34 cellular contexts compared by ENCODE assay signal in genomic region chr12:121000530-121000929, GRCh38. TPM values are rescaled to one million over a fixed set of nuclear protein-coding genes. Genes with fewer than 3 reads are reported as not detected.
"Had no signal": no experiment of that assay in that cellular context is flagged by ENCODE, and none has a peak within 500 bp of the region (broad histone marks: within the 10 kb centered on the region; RNA-seq: fewer than 3 reads in every experiment).

No MANE protein-coding gene starts in this region.

- H3K9ac ChIP-seq: neural progenitor cell, parathyroid adenoma had no signal

- H3K4me1 ChIP-seq: foreskin keratinocyte, left lung, neural progenitor cell, parathyroid adenoma, psoas muscle, sigmoid colon had no signal

- H3K27me3 ChIP-seq: foreskin keratinocyte, neural progenitor cell, thyroid gland had no signal

- H3K4me2 ChIP-seq: neural progenitor cell had no signal

- H3K9me3 Mint-ChIP-seq: nephron, neural progenitor cell, type B pancreatic cell had no signal

- H3K27ac Mint-ChIP-seq: naive thymus-derived CD4-positive, alpha-beta T cell; neural progenitor cell; type B pancreatic cell had no signal

- ATAC-seq: foreskin keratinocyte; left lung; naive thymus-derived CD4-positive, alpha-beta T cell had no signal

- H2AFZ ChIP-seq: neural progenitor cell, parathyroid adenoma had no signal

- H3K79me2 ChIP-seq: parathyroid adenoma had no signal

- H3K4me3 Mint-ChIP-seq: naive thymus-derived CD4-positive, alpha-beta T cell; nephron; neural progenitor cell; stimulated activated naive CD8-positive, alpha-beta T cell treated with anti-CD3 and anti-CD28 coated beads, Interleukin-15, amount 100 ng/mL, for 72 hours; type B pancreatic cell had no signal

- FAIRE-seq: endothelial cell of umbilical vein, islet of Langerhans had no signal

- H3K36me3 ChIP-seq: neural progenitor cell had no signal

- H3K4me3 ChIP-seq: coronary artery, esophagus muscularis mucosa, heart right ventricle, left lung, neural progenitor cell, psoas muscle, sigmoid colon, thyroid gland had no signal

- H3K9me3 ChIP-seq: esophagus muscularis mucosa, heart right ventricle, left lung, psoas muscle, sigmoid colon, thyroid gland had no signal

- DNase-seq: dermis blood vessel endothelial cell; effector memory CD4-positive, alpha-beta T cell; foreskin keratinocyte; glutamatergic neuron; heart right ventricle; hippocampal formation; left cardiac atrium; left lung; mammary epithelial cell; mesendoderm; midbrain; naive thymus-derived CD4-positive, alpha-beta T cell; psoas muscle; sigmoid colon; stimulated activated CD4-positive, alpha-beta T cell treated with anti-CD3 and anti-CD28 coated beads, Interleukin-2, amount 100 ng/mL, for 48 hours; stimulated activated CD8-positive, alpha-beta memory T cell treated with anti-CD3 and anti-CD28 coated beads, Interleukin-4, amount 100 ng/mL, for 48 hours; stimulated activated naive CD4-positive, alpha-beta T cell; stimulated activated naive CD8-positive, alpha-beta T cell treated with anti-CD3 and anti-CD28 coated beads, Interleukin-15, amount 100 ng/mL, for 72 hours; thyroid gland had no signal

- H3K27ac ChIP-seq: coronary artery, esophagus muscularis mucosa, foreskin keratinocyte, heart right ventricle, left lung, neural progenitor cell, parathyroid adenoma, psoas muscle, sigmoid colon, thyroid gland had no signal

RNA-seq across cellular contexts. Expression of gene HNF1A, which starts 22.2 kb away (rescaled TPM):
- total RNA-seq: dermis blood vessel endothelial cell; endothelial cell of umbilical vein; esophagus muscularis mucosa; fibroblast of lung; foreskin keratinocyte; heart right ventricle; left cardiac atrium; mammary epithelial cell; naive thymus-derived CD4-positive, alpha-beta T cell; osteoblast; psoas muscle; right cardiac atrium; skeletal muscle tissue; subcutaneous adipose tissue; temporal lobe; thyroid gland; urinary bladder had no signal
- polyA plus RNA-seq: endothelial cell of umbilical vein; fibroblast of lung; foreskin keratinocyte; mammary epithelial cell; naive thymus-derived CD4-positive, alpha-beta T cell had no signal

RNA-seq across cellular contexts. Expression of gene OASL, which starts 38.5 kb away (rescaled TPM):
- total RNA-seq: skeletal muscle tissue had no signal
